In the genomic region with DNA sequence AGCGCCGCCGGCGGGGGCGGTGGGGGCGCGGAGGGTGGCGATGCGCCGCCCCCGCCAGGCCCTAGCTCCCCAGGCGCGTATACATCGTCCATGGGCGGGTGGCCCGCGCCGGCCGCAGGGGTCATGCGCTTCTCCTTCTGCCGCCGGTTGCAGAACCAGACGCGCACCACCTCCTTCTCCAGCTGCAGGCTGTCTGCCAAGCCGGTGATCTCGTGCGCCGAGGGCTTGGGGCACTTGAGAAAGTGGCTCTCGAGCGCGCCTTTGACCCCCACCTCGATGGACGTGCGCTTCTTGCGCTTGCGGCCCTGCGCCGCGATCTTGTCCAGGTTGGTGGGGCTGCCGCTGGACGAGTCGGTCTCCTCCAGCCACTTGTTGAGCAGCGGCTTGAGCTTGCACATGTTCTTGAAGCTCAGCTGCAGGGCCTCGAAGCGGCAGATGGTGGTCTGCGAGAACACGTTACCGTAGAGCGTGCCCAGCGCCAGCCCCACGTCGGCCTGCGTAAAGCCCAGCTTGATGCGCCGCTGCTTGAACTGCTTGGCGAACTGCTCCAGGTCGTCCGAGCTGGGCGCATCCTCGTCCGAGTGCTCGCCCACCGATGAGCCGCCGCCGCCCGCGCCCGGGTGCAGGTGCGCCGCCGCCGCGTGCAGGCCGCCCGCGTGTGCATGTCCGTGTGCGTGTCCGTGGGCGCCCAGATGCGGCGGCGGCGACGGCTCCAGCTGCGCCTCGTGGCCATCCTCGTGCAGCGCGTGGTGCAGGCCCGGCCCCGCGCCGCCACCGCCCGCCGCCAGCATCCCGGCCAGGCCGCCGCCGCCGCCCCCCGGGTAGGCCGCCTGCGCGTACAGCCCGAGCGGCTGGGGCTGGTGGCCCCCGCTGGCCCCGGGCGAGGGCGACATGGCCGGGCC, we compare ENCODE assay signal across 8 cellular contexts. TPM values are rescaled to one million over a fixed set of nuclear protein-coding genes. Genes with fewer than 3 reads are reported as not detected.
DNase-seq lines count a peak whose midpoint lies in the region; ATAC-seq and TF ChIP-seq lines count a peak whose summit lies in the region.

No MANE protein-coding gene starts in this region.

- peak overlapping the region; percentile 32 for H3K4me3 Mint-ChIP-seq in stimulated activated naive CD8-positive, alpha-beta T cell treated with anti-CD3 and anti-CD28 coated beads, Interleukin-15, Interleukin-2, amounts not matched to agents 100 ng/mL and 50 ng/mL, for 24 hours

- no peaks in the 10 kb centered on the region for H4K20me1 ChIP-seq in OCI-LY7 (ENCODE audit: insufficient read depth, low read length)

- BruUV-seq in OCI-LY7 (replicated peaks; lab: Mats Ljungman, UMichigan): no TSS peak

- H3K36me3 ChIP-seq in OCI-LY7 (ENCODE audit: insufficient read depth, low read length): no peaks in the 10 kb centered on the region
- H3K36me3 ChIP-seq in subcutaneous abdominal adipose tissue (ENCODE audit: control insufficient read depth in 5 of 5, insufficient read depth in 5 of 5, low read length in 5 of 5): no peaks in the 10 kb centered on the region

- no peaks in the 10 kb centered on the region for H3K36me3 Mint-ChIP-seq in stimulated activated naive CD8-positive, alpha-beta T cell treated with anti-CD3 and anti-CD28 coated beads, Interleukin-15, Interleukin-2, amounts not matched to agents 100 ng/mL and 50 ng/mL, for 24 hours (ENCODE audit: low read depth)

- H3K9me2 ChIP-seq in OCI-LY7 (ENCODE audit: insufficient read depth, low read length): no peaks in the 10 kb centered on the region

- no peaks in the 10 kb centered on the region for H3K9me3 Mint-ChIP-seq in stimulated activated naive CD8-positive, alpha-beta T cell treated with anti-CD3 and anti-CD28 coated beads, Interleukin-15, Interleukin-2, amounts not matched to agents 100 ng/mL and 50 ng/mL, for 24 hours

- no peak overlapping the region for H3K9ac ChIP-seq in subcutaneous abdominal adipose tissue (ENCODE audit: low read length in 5 of 5)

- H3K27ac ChIP-seq in OCI-LY7 (ENCODE audit: low read depth, low read length, poor library complexity, severe bottlenecking): no peak overlapping the region
- H3K27ac ChIP-seq in subcutaneous abdominal adipose tissue (ENCODE audit: low read depth, low read length): no peak overlapping the region

- peak overlapping the region; percentile 58; the same call in 1 of the 2 replicates for H3K4me2 ChIP-seq in OCI-LY7 (ENCODE audit: low read length)

- DNase-seq in stimulated activated naive CD8-positive, alpha-beta T cell treated with anti-CD3 and anti-CD28 coated beads, Interleukin-15, Interleukin-2, amounts not matched to agents 100 U/mL and 50 U/mL, for 24 hours: no peak
- no peak for DNase-seq in OCI-LY7 (ENCODE audit: low spot score)
- DNase-seq in fibroblast of the aortic adventitia (ENCODE audit: low read depth): peak; percentile 5
- DNase-seq in DMS153 treated with DMSO at 0.1 percent for 48 hours (lab: John Stamatoyannopoulos, UW; ENCODE audit: unreplicated experiment): no peak
- DNase-seq in NCI-H446 treated with DMSO at 0.1 percent for 48 hours (lab: John Stamatoyannopoulos, UW): no peak
- DNase-seq in globus pallidus (ENCODE audit: low spot score): no peak

- intact Hi-C loops in OCI-LY7 (cut with micrococcal nuclease; ENCODE audit: unreplicated experiment): loop anchor here (10.0 kb wide), 1 partner anchor 459 kb away; no protein-coding TSS in a partner anchor

- peaks cover 13% of the 10 kb centered on the region for H3K4me1 Mint-ChIP-seq in stimulated activated naive CD8-positive, alpha-beta T cell treated with anti-CD3 and anti-CD28 coated beads, Interleukin-15, Interleukin-2, amounts not matched to agents 100 ng/mL and 50 ng/mL, for 24 hours (ENCODE audit: low read depth)

- peaks cover 68% of the 10 kb centered on the region for H3K27me3 Mint-ChIP-seq in stimulated activated naive CD8-positive, alpha-beta T cell treated with anti-CD3 and anti-CD28 coated beads, Interleukin-15, Interleukin-2, amounts not matched to agents 100 ng/mL and 50 ng/mL, for 24 hours

- no peak for ATAC-seq in stimulated activated naive CD8-positive, alpha-beta T cell treated with anti-CD3 and anti-CD28 coated beads, Interleukin-15, Interleukin-2, amounts not matched to agents 100 U/mL and 50 U/mL, for 24 hours

- H3K79me2 ChIP-seq in OCI-LY7 (ENCODE audit: insufficient read depth, low read depth, low read length): no peaks in the 10 kb centered on the region

- TF ChIP-seq CTCF in OCI-LY7 (conservative IDR thresholded peaks at IDR 0.05; ENCODE audit: low read length): no peak
- TF ChIP-seq CTCF in fibroblast of the aortic adventitia (IDR thresholded peaks at IDR 0.05; ENCODE audit: insufficient read depth, low read length): no peak

- no peaks in the 10 kb centered on the region for H3K4me1 ChIP-seq in OCI-LY7 (ENCODE audit: insufficient read depth, low read length, poor library complexity, severe bottlenecking)
- peaks cover 0 to 29% (median 22%) of the 10 kb centered on the region in 5 donors for H3K4me1 ChIP-seq in subcutaneous abdominal adipose tissue (ENCODE audit: control insufficient read depth in 5 of 5, insufficient read depth in 5 of 5, low read length in 5 of 5)

- POLR2A ChIA-PET in OCI-LY7 (lab: Charles Lee): no interaction called here

- H3K4me3 ChIP-seq in OCI-LY7 (ENCODE audit: low read depth, low read length, poor library complexity, severe bottlenecking) (peak overlapping the region; percentile 64), fibroblast of the aortic adventitia (ENCODE audit: low read depth, low read length) (no peak overlapping the region), subcutaneous abdominal adipose tissue (ENCODE audit: low read depth in 1 of 5, low read length in 5 of 5) (peak overlapping the region in 4 of 5 donors; percentile 22 to 46 (median 24))

- CTCF ChIA-PET in OCI-LY7 (lab: Charles Lee; ENCODE audit: unreplicated experiment): no interaction called here

- H3K27me3 ChIP-seq in subcutaneous abdominal adipose tissue (ENCODE audit: control insufficient read depth in 5 of 5, insufficient read depth in 4 of 5, low read length in 5 of 5): peaks cover 41 to 68% (median 55%) of the 10 kb centered on the region in 5 donors

- no peaks in the 10 kb centered on the region for H3K9me3 ChIP-seq in OCI-LY7 (ENCODE audit: low read length)
- no peaks in the 10 kb centered on the region for H3K9me3 ChIP-seq in subcutaneous abdominal adipose tissue (ENCODE audit: control insufficient read depth in 5 of 5, low read length in 5 of 5)

- no peak overlapping the region for H2AFZ ChIP-seq in OCI-LY7 (ENCODE audit: low read length)

- H3K27ac Mint-ChIP-seq in stimulated activated naive CD8-positive, alpha-beta T cell treated with anti-CD3 and anti-CD28 coated beads, Interleukin-15, Interleukin-2, amounts not matched to agents 100 ng/mL and 50 ng/mL, for 24 hours: no peak overlapping the region

RNA-seq across cellular contexts. Expression of gene POU3F1, which starts 0.9 kb away (rescaled TPM):
- 0.08 and 0.13 TPM in 2 replicates for total RNA-seq in OCI-LY7 (2014; rRNA removed; shearing (Covaris generic))
- total RNA-seq in OCI-LY7 (2022) (not detected in 2 replicates), fibroblast of the aortic adventitia (ENCODE audit: low replicate concordance) (not detected in 2 replicates)

RNA-seq across cellular contexts. Expression of gene UTP11, which starts 33.1 kb away (rescaled TPM):
- 43.8 and 61.1 TPM in 2 replicates for total RNA-seq in OCI-LY7 (2014; rRNA removed; shearing (Covaris generic))
- total RNA-seq in OCI-LY7 (2022): 40.1 and 42.1 TPM in 2 replicates
- 23.1 and 68.1 TPM in 2 replicates for total RNA-seq in fibroblast of the aortic adventitia (ENCODE audit: low replicate concordance)

RNA-seq across cellular contexts. Expression of gene FHL3, which starts 40.4 kb away (rescaled TPM):
- total RNA-seq in OCI-LY7 (2014; rRNA removed; shearing (Covaris generic)): 0.21 and 0.63 TPM in 2 replicates
- total RNA-seq in OCI-LY7 (2022) (1.2 and 1.8 TPM in 2 replicates), fibroblast of the aortic adventitia (ENCODE audit: low replicate concordance) (6.1 and 15.6 TPM in 2 replicates)

RNA-seq across cellular contexts. Expression of gene SF3A3, which starts 55.9 kb away (rescaled TPM):
- 89.5 and 155 TPM in 2 replicates for total RNA-seq in OCI-LY7 (2014; rRNA removed; shearing (Covaris generic))
- total RNA-seq in OCI-LY7 (2022): 106 and 133 TPM in 2 replicates
- total RNA-seq in fibroblast of the aortic adventitia (ENCODE audit: low replicate concordance): 75.2 and 87.7 TPM in 2 replicates
